31 cellular contexts compared by ENCODE assay signal in the genomic region with DNA sequence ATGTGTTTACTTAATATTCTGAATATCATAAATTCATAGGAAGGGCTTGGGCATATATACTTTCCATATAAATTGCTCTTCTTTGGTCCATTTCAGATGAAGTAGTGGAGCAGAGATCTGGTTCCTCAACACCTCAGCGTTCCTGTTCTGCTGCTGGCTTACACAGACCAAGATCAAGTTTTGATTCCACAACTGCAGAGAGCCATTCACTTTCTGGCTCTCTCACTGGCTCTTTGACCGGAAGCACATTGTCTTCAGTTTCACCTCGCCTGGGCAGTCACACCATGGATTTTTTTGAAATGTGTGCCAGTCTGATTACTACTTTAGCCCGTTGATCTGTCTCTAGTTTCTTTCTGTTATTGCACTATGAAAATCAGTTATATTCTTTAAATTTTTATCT.
"Had no signal": no experiment of that assay in that cellular context is flagged by ENCODE, and none has a peak within 500 bp of the region (broad histone marks: within the 10 kb centered on the region; RNA-seq: fewer than 3 reads in every experiment).

No MANE protein-coding gene starts in this region.

- H3K4me3 ChIP-seq: ascending aorta, cardiac muscle cell had no signal

- H3K4me1 ChIP-seq: ascending aorta had no signal

- DNase-seq: activated CD4-positive, alpha-beta memory T cell treated with anti-CD3 and anti-CD28 coated beads, Interleukin-2, amount 10 ng/mL, durations not matched to agents 7 days and 5 days; activated CD4-positive, alpha-beta T cell treated with anti-CD3 and anti-CD28 coated beads for 1 hour; activated CD4-positive, alpha-beta T cell treated with anti-CD3 and anti-CD28 coated beads for 36 hours; activated CD4-positive, alpha-beta T cell treated with anti-CD3 and anti-CD28 coated beads for 48 hours; activated CD4-positive, alpha-beta T cell treated with anti-CD3 and anti-CD28 coated beads, Interleukin-2, amount 10 ng/mL, durations not matched to agents 7 days and 5 days; activated CD4-positive, alpha-beta T cell treated with anti-CD3 and anti-CD28 coated beads, Interleukin-2, amount 50 U/mL, for 48 hours; activated CD4-positive, CD25-positive, alpha-beta regulatory T cell; activated CD8-positive, alpha-beta memory T cell treated with anti-CD3 and anti-CD28 coated beads for 24 hours; activated CD8-positive, alpha-beta memory T cell treated with anti-CD3 and anti-CD28 coated beads, Interleukin-2, amount 10 ng/mL, durations not matched to agents 7 days and 5 days; activated CD8-positive, alpha-beta memory T cell treated with anti-CD3 and anti-CD28 coated beads, Interleukin-2, amount 50 U/mL, for 48 hours; activated CD8-positive, alpha-beta T cell treated with anti-CD3 and anti-CD28 coated beads, Interleukin-2, amount 10 ng/mL, durations not matched to agents 7 days and 5 days; activated effector memory CD4-positive, alpha-beta T cell treated with Interleukin-2 at 50 U/mL for 16 hours; activated gamma-delta T cell; activated naive CD4-positive, alpha-beta T cell treated with anti-CD3 and anti-CD28 coated beads, Interleukin-2, amount 10 ng/mL, durations not matched to agents 7 days and 5 days; activated naive CD4-positive, alpha-beta T cell treated with Interleukin-2 at 50 U/mL for 16 hours; activated naive CD8-positive, alpha-beta T cell treated with anti-CD3 and anti-CD28 coated beads, Interleukin-2, amount 10 ng/mL, durations not matched to agents 7 days and 5 days; activated naive CD8-positive, alpha-beta T cell treated with anti-CD3 and anti-CD28 coated beads, Interleukin-2, amount 50 U/mL, for 24 hours; activated T-cell treated with anti-CD3 and anti-CD28 coated beads, Interleukin-2, amount 50 U/mL, for 24 hours; activated T-cell treated with anti-CD3 and anti-CD28 coated beads, Interleukin-2, amount 50 U/mL, for 48 hours; amygdala; anterior cingulate cortex; caudate nucleus; cerebellar nuclear complex; T-helper 2 cell; T-helper 9 cell had no signal

- H3K27me3 ChIP-seq: ascending aorta, cardiac muscle cell had no signal

- FAIRE-seq: bronchial epithelial cell, TTC549 had no signal

- H3K27ac ChIP-seq: ascending aorta, cardiac muscle cell, VCaP had no signal

- ATAC-seq: activated CD4-positive, alpha-beta T cell treated with anti-CD3 and anti-CD28 coated beads for 36 hours; activated CD4-positive, CD25-positive, alpha-beta regulatory T cell treated with anti-CD3 and anti-CD28 coated beads, Interleukin-2, amount 50 U/mL, for 24 hours; activated CD8-positive, alpha-beta memory T cell treated with anti-CD3 and anti-CD28 coated beads, Interleukin-2, amount 10 ng/mL, durations not matched to agents 7 days and 5 days; activated CD8-positive, alpha-beta T cell treated with anti-CD3 and anti-CD28 coated beads, Interleukin-2, amount 10 ng/mL, durations not matched to agents 7 days and 5 days; activated naive CD8-positive, alpha-beta T cell treated with anti-CD3 and anti-CD28 coated beads, Interleukin-2, amount 50 U/mL, for 24 hours had no signal
